ENCODE assay signal across 1 cellular context in the genomic region with DNA sequence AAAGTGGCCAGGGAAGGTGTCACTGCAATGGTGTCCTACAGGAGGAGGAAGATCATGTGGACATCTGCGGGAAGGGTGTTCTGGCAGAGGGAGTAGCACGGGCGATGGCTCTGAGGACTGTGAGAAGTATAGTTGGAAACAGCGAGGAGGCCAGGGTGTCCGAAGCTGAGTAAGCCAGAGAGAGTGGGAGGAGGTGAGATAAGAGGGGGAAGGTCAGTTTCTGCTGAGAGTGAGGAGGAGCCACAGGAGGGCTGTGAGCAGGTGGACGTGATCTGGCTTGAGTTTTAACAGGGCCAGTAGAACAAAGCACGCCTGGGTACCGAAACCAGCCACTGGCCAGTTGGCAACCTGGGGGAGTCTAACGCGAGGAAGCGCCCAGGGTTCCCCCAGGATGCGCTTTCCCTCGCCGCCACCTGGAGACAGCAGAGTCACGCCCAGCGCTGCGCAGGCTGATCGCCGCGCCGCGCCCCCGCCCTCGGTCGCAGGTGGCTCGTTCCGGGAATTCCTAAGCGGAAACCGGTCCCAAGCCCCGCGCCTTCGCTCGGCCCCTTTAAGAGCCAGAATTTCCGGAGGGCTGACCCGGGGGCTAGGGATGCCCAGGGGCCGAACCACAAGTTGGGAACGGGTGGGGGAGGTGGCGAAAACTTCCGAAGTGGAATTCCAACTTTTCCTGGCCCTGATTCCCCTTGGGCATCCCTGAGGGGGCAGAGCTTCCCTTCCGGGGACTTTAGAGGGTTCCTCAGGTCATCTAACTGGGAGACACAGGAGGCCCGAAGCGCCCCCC.
A peak's percentile ranks its signal among the peaks of the same experiment; 100 is the strongest.
TF ChIP-seq lines count a peak whose summit lies in the region.

No MANE protein-coding gene starts in this region.

TF ChIP-seq in K562, 482 proteins besides CTCF, POLR2A, EP300 and RAD21 (continued from another document and continues in another):
- TF ChIP-seq PTBP1 (IDR thresholded peaks at IDR 0.05; ENCODE audit: low read depth, low read length): 0 out of 2 replicates have a peak, but pooled peaks have one; percentile 49
- peak; percentile 33 for TF ChIP-seq BRD9 (IDR thresholded peaks at IDR 0.05; ENCODE audit: low read depth, partially characterized antibody)
- TF ChIP-seq LCOR (CRISPR knock-in tag; IDR thresholded peaks at IDR 0.05): peak; percentile 73
- peak; percentile 60 to 91; a peak in 3 of 4 replicates for TF ChIP-seq MAZ (CRISPR knock-in tag; conservative IDR thresholded peaks at IDR 0.05 in 1 of 2, IDR thresholded peaks at IDR 0.05 in 1 of 2)
- TF ChIP-seq ZNF311 (CRISPR knock-in tag; IDR thresholded peaks at IDR 0.05): no peak
- peak; percentile 69 for TF ChIP-seq L3MBTL2 (IDR thresholded peaks at IDR 0.05)
- peak; percentile 95 for TF ChIP-seq FOXM1 (IDR thresholded peaks at IDR 0.05; ENCODE audit: low read depth)
- no peak for TF ChIP-seq FOXM1 (CRISPR knock-in tag; IDR thresholded peaks at IDR 0.05; ENCODE audit: low read depth)
- TF ChIP-seq RBM22 (IDR thresholded peaks at IDR 0.05; ENCODE audit: low read depth, low read length, poor library complexity, severe bottlenecking): no peak
- TF ChIP-seq SMAD3 (CRISPR knock-in tag; conservative IDR thresholded peaks at IDR 0.05): no peak
- TF ChIP-seq ESRRA (IDR thresholded peaks at IDR 0.05; ENCODE audit: borderline replicate concordance, low read depth): 0 out of 2 replicates have a peak, but pooled peaks have one; percentile 22
- TF ChIP-seq FOXA3 (CRISPR knock-in tag; conservative IDR thresholded peaks at IDR 0.05 in 1 of 2, IDR thresholded peaks at IDR 0.05 in 1 of 2): no peak
- peak; percentile 65; the same call in 1 of the 2 replicates for TF ChIP-seq ELF4 (CRISPR knock-in tag; IDR thresholded peaks at IDR 0.05)
- TF ChIP-seq IRF2 (CRISPR knock-in tag; IDR thresholded peaks at IDR 0.05): no peak
- TF ChIP-seq, protein P1, sequence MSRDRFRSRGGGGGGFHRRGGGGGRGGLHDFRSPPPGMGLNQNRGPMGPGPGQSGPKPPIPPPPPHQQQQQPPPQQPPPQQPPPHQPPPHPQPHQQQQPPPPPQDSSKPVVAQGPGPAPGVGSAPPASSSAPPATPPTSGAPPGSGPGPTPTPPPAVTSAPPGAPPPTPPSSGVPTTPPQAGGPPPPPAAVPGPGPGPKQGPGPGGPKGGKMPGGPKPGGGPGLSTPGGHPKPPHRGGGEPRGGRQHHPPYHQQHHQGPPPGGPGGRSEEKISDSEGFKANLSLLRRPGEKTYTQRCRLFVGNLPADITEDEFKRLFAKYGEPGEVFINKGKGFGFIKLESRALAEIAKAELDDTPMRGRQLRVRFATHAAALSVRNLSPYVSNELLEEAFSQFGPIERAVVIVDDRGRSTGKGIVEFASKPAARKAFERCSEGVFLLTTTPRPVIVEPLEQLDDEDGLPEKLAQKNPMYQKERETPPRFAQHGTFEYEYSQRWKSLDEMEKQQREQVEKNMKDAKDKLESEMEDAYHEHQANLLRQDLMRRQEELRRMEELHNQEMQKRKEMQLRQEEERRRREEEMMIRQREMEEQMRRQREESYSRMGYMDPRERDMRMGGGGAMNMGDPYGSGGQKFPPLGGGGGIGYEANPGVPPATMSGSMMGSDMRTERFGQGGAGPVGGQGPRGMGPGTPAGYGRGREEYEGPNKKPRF (IDR thresholded peaks at IDR 0.05; ENCODE audit: low read depth, low read length): no peak
- peak; percentile 77; the same call in 1 of the 2 replicates for TF ChIP-seq TOE1 (IDR thresholded peaks at IDR 0.05; ENCODE audit: borderline replicate concordance)
- TF ChIP-seq TOE1 (CRISPR knock-in tag; IDR thresholded peaks at IDR 0.05; ENCODE audit: borderline replicate concordance, low read depth): no peak
- TF ChIP-seq ZNF263 (CRISPR knock-in tag; IDR thresholded peaks at IDR 0.05; ENCODE audit: borderline replicate concordance): peak; percentile 74
- no peak for TF ChIP-seq MAFF (IDR thresholded peaks at IDR 0.05; ENCODE audit: low read length)
- TF ChIP-seq POLR2AphosphoS2 (IDR thresholded peaks at IDR 0.05; ENCODE audit: low read length): no peak
- TF ChIP-seq ZNF239 (CRISPR knock-in tag; IDR thresholded peaks at IDR 0.05): no peak
- TF ChIP-seq ZKSCAN1 (IDR thresholded peaks at IDR 0.05; ENCODE audit: low read depth, low read length): peak; percentile 44; the same call in 1 of the 2 replicates
- TF ChIP-seq ZNF347 (CRISPR knock-in tag; IDR thresholded peaks at IDR 0.05; ENCODE audit: low read depth): no peak
- TF ChIP-seq ZC3H8 (IDR thresholded peaks at IDR 0.05): no peak
- TF ChIP-seq, protein P2, sequence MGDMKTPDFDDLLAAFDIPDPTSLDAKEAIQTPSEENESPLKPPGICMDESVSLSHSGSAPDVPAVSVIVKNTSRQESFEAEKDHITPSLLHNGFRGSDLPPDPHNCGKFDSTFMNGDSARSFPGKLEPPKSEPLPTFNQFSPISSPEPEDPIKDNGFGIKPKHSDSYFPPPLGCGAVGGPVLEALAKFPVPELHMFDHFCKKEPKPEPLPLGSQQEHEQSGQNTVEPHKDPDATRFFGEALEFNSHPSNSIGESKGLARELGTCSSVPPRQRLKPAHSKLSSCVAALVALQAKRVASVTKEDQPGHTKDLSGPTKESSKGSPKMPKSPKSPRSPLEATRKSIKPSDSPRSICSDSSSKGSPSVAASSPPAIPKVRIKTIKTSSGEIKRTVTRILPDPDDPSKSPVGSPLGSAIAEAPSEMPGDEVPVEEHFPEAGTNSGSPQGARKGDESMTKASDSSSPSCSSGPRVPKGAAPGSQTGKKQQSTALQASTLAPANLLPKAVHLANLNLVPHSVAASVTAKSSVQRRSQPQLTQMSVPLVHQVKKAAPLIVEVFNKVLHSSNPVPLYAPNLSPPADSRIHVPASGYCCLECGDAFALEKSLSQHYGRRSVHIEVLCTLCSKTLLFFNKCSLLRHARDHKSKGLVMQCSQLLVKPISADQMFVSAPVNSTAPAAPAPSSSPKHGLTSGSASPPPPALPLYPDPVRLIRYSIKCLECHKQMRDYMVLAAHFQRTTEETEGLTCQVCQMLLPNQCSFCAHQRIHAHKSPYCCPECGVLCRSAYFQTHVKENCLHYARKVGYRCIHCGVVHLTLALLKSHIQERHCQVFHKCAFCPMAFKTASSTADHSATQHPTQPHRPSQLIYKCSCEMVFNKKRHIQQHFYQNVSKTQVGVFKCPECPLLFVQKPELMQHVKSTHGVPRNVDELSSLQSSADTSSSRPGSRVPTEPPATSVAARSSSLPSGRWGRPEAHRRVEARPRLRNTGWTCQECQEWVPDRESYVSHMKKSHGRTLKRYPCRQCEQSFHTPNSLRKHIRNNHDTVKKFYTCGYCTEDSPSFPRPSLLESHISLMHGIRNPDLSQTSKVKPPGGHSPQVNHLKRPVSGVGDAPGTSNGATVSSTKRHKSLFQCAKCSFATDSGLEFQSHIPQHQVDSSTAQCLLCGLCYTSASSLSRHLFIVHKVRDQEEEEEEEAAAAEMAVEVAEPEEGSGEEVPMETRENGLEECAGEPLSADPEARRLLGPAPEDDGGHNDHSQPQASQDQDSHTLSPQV (IDR thresholded peaks at IDR 0.05): no peak
- TF ChIP-seq, protein P3, sequence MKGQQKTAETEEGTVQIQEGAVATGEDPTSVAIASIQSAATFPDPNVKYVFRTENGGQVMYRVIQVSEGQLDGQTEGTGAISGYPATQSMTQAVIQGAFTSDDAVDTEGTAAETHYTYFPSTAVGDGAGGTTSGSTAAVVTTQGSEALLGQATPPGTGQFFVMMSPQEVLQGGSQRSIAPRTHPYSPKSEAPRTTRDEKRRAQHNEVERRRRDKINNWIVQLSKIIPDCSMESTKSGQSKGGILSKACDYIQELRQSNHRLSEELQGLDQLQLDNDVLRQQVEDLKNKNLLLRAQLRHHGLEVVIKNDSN (CRISPR knock-in tag; IDR thresholded peaks at IDR 0.05): 0 out of 2 replicates have a peak, but pooled peaks have one; percentile 30
- peak; percentile 58 for TF ChIP-seq POLR2G (IDR thresholded peaks at IDR 0.05; ENCODE audit: low read depth, low read length)
- TF ChIP-seq, protein P4, sequence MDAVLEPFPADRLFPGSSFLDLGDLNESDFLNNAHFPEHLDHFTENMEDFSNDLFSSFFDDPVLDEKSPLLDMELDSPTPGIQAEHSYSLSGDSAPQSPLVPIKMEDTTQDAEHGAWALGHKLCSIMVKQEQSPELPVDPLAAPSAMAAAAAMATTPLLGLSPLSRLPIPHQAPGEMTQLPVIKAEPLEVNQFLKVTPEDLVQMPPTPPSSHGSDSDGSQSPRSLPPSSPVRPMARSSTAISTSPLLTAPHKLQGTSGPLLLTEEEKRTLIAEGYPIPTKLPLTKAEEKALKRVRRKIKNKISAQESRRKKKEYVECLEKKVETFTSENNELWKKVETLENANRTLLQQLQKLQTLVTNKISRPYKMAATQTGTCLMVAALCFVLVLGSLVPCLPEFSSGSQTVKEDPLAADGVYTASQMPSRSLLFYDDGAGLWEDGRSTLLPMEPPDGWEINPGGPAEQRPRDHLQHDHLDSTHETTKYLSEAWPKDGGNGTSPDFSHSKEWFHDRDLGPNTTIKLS (IDR thresholded peaks at IDR 0.05; ENCODE audit: borderline replicate concordance, low read depth): no peak
- TF ChIP-seq PCBP1 (IDR thresholded peaks at IDR 0.05; ENCODE audit: low read depth, low read length, poor library complexity, severe bottlenecking): peak; percentile 52
- peak; percentile 81 for TF ChIP-seq ARID1B (IDR thresholded peaks at IDR 0.05)
- TF ChIP-seq ZNF436 (CRISPR knock-in tag; IDR thresholded peaks at IDR 0.05): no peak
- TF ChIP-seq, protein P5, sequence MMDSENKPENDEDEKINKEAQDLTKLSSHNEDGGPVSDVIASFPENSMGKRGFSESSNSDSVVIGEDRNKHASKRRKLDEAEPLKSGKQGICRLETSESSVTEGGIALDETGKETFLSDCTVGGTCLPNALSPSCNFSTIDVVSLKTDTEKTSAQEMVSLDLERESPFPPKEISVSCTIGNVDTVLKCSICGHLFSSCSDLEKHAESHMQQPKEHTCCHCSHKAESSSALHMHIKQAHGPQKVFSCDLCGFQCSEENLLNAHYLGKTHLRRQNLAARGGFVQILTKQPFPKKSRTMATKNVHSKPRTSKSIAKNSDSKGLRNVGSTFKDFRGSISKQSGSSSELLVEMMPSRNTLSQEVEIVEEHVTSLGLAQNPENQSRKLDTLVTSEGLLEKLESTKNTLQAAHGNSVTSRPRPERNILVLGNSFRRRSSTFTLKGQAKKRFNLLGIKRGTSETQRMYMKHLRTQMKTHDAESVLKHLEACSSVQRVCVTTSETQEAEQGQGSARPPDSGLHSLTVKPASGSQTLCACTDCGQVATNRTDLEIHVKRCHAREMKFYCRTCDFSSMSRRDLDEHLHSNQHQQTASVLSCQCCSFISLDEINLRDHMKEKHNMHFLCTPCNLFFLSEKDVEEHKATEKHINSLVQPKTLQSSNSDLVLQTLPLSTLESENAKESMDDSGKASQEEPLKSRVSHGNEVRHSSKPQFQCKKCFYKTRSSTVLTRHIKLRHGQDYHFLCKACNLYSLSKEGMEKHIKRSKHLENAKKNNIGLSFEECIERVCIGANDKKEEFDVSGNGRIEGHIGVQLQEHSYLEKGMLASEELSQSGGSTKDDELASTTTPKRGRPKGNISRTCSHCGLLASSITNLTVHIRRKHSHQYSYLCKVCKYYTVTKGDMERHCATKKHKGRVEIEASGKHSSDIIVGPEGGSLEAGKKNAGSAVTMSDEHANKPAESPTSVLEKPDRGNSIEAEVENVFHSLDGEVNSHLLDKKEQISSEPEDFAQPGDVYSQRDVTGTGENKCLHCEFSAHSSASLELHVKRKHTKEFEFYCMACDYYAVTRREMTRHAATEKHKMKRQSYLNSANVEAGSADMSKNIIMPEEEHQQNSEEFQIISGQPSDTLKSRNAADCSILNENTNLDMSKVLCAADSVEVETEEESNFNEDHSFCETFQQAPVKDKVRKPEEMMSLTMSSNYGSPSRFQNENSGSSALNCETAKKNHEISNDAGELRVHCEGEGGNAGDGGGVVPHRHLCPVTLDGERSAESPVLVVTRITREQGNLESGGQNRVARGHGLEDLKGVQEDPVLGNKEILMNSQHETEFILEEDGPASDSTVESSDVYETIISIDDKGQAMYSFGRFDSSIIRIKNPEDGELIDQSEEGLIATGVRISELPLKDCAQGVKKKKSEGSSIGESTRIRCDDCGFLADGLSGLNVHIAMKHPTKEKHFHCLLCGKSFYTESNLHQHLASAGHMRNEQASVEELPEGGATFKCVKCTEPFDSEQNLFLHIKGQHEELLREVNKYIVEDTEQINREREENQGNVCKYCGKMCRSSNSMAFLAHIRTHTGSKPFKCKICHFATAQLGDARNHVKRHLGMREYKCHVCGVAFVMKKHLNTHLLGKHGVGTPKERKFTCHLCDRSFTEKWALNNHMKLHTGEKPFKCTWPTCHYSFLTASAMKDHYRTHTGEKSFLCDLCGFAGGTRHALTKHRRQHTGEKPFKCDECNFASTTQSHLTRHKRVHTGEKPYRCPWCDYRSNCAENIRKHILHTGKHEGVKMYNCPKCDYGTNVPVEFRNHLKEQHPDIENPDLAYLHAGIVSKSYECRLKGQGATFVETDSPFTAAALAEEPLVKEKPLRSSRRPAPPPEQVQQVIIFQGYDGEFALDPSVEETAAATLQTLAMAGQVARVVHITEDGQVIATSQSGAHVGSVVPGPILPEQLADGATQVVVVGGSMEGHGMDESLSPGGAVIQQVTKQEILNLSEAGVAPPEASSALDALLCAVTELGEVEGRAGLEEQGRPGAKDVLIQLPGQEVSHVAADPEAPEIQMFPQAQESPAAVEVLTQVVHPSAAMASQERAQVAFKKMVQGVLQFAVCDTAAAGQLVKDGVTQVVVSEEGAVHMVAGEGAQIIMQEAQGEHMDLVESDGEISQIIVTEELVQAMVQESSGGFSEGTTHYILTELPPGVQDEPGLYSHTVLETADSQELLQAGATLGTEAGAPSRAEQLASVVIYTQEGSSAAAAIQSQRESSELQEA (IDR thresholded peaks at IDR 0.05; ENCODE audit: low read depth): no peak
- no peak for TF ChIP-seq SMAD1 (IDR thresholded peaks at IDR 0.05; ENCODE audit: low read depth, low read length, partially characterized antibody)
- TF ChIP-seq ZNF583 (CRISPR knock-in tag; IDR thresholded peaks at IDR 0.05): peak; percentile 49; the same call in 1 of the 2 replicates
- TF ChIP-seq, protein P6, sequence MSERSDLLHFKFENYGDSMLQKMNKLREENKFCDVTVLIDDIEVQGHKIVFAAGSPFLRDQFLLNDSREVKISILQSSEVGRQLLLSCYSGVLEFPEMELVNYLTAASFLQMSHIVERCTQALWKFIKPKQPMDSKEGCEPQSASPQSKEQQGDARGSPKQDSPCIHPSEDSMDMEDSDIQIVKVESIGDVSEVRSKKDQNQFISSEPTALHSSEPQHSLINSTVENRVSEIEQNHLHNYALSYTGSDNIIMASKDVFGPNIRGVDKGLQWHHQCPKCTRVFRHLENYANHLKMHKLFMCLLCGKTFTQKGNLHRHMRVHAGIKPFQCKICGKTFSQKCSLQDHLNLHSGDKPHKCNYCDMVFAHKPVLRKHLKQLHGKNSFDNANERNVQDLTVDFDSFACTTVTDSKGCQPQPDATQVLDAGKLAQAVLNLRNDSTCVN (CRISPR knock-in tag; IDR thresholded peaks at IDR 0.05): 0 out of 2 replicates have a peak, but pooled peaks have one; percentile 25
- peak; percentile 98 for TF ChIP-seq BCOR (IDR thresholded peaks at IDR 0.05)
- peak; percentile 63; the same call in 1 of the 2 replicates for TF ChIP-seq RB1 (IDR thresholded peaks at IDR 0.05; ENCODE audit: low read depth)
- no peak; the same call in 1 of the 2 replicates for TF ChIP-seq ARID2 (IDR thresholded peaks at IDR 0.05)
- peak; percentile 76 for TF ChIP-seq RBM25 (IDR thresholded peaks at IDR 0.05; ENCODE audit: low read depth, low read length, severe bottlenecking)
- TF ChIP-seq FOSL1 (tag; conservative IDR thresholded peaks at IDR 0.05): 0 out of 2 replicates have a peak, but pooled peaks have one; percentile 10
- peak; percentile 43; the same call in 1 of the 2 replicates for TF ChIP-seq SMC3 (conservative IDR thresholded peaks at IDR 0.05; ENCODE audit: insufficient read depth, low read depth, low read length)
- TF ChIP-seq NRF1 (conservative IDR thresholded peaks at IDR 0.05 in 1 of 2, IDR thresholded peaks at IDR 0.05 in 1 of 2): peak; percentile 92 to 93
- peak; percentile 82 to 97 for TF ChIP-seq RCOR1 (IDR thresholded peaks at IDR 0.05; ENCODE audit: borderline replicate concordance in 1 of 2, low read depth in 2 of 2, low read length in 2 of 2)
- TF ChIP-seq EGR1 (conservative IDR thresholded peaks at IDR 0.05): peak; percentile 94
- no peak for TF ChIP-seq EZH2 (IDR thresholded peaks at IDR 0.05; ENCODE audit: borderline replicate concordance, low read depth, low read length)
